In the genomic region with DNA sequence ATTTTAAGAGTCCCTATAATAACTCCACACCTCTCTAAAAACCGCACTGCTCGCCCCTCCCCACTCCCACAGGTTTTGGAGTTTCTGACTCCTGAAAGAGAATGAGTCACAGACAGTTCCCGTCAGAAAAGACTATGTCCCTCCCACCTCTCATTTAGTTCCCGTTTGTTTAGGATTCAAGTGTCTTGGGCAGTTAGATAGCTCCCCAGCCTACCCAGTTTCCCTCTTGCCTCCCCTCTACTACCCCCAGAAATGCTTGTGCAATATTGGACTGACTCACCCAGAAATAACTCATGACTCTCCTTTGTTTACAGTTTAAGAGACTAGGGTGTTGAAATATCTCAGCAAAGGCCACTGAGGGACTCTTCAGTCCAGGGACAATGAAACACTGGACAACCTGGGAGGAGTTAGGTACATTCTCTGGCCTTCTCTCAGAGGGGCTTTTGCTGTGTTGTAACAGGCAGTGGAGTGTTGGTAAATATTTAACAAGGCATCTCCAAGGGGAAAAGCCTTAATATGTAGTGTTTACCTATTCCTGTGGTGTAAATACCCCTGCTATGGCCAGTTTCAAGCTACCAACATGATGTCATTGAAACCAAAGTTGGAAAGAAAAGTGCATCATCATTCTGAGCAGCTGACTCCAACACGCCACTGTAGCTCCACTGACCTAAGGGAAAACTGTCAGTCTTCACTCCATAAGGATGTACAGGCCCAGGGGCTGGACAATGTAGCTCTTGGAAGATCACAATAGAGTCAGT, we compare ENCODE assay signal across 8 cellular contexts.
DNase-seq lines count a peak whose midpoint lies in the region; ATAC-seq, FAIRE-seq and TF ChIP-seq lines count a peak whose summit lies in the region.

No MANE protein-coding gene starts in this region.

- H3K79me2 ChIP-seq in trophoblast cell (ENCODE audit: control insufficient read depth, insufficient read depth, low read length, poor library complexity) = peaks cover 9% of the 10 kb centered on the region

- no peak overlapping the region for H4K12ac ChIP-seq in trophoblast cell (ENCODE audit: low read depth, low read length)

- no peak overlapping the region for H2AK5ac ChIP-seq in trophoblast cell (ENCODE audit: low read length)

- no peak overlapping the region for H3K14ac ChIP-seq in trophoblast cell (ENCODE audit: low read length)

- peak overlapping the region; percentile 20 to 71 for H3K4me3 Mint-ChIP-seq in activated T-cell treated with anti-CD3 and anti-CD28 coated beads, Interleukin-2, amount 50 U/mL, for 72 hours
- peak overlapping the region; percentile 57 for H3K4me3 Mint-ChIP-seq in type B pancreatic cell

- no CpG with 5 or more reads among the region's 5 CpGs for WGBS in trophoblast cell (ENCODE audit: extremely low coverage, insufficient coverage, insufficient read length)

- H3K79me1 ChIP-seq in trophoblast cell (ENCODE audit: low read length) = peaks cover 31% of the 10 kb centered on the region

- H2BK120ac ChIP-seq in trophoblast cell (ENCODE audit: insufficient read depth, low read length, poor library complexity) = peak overlapping the region; percentile 61

- no peak overlapping the region for H3K9ac ChIP-seq in trophoblast cell (ENCODE audit: low read length)

- H3K4me1 Mint-ChIP-seq in activated T-cell treated with anti-CD3 and anti-CD28 coated beads, Interleukin-2, amount 50 U/mL, for 72 hours (ENCODE audit: low read depth) = peaks cover 50% of the 10 kb centered on the region
- peaks cover 19% of the 10 kb centered on the region for H3K4me1 Mint-ChIP-seq in type B pancreatic cell (ENCODE audit: unreplicated experiment)

- no peak for FAIRE-seq in GM19239 (lab: Jason Lieb, UNC)

- TF ChIP-seq CTCF in foreskin fibroblast (IDR thresholded peaks at IDR 0.05; ENCODE audit: low read depth, low read length) = no peak
- no peak for TF ChIP-seq CTCF in type B pancreatic cell (conservative IDR thresholded peaks at IDR 0.05)

- peak overlapping the region; percentile 33 for H3K27ac Mint-ChIP-seq in activated T-cell treated with anti-CD3 and anti-CD28 coated beads, Interleukin-2, amount 50 U/mL, for 72 hours
- peak overlapping the region; percentile 92 for H3K27ac Mint-ChIP-seq in type B pancreatic cell

- H3K23ac ChIP-seq in trophoblast cell (ENCODE audit: low read length) = no peak overlapping the region

- H3K36me3 ChIP-seq in trophoblast cell (ENCODE audit: control insufficient read depth in 1 of 2, insufficient read depth in 2 of 2, low read length in 2 of 2) = no peaks in the 10 kb centered on the region

- H3K4ac ChIP-seq in trophoblast cell (ENCODE audit: low read depth, low read length) = peak overlapping the region; percentile 0

- H2BK12ac ChIP-seq in trophoblast cell (ENCODE audit: low read length) = peak overlapping the region; percentile 3

- H3K27me3 Mint-ChIP-seq in activated T-cell treated with anti-CD3 and anti-CD28 coated beads, Interleukin-2, amount 50 U/mL, for 72 hours (ENCODE audit: low read depth) = no peaks in the 10 kb centered on the region
- no peaks in the 10 kb centered on the region for H3K27me3 Mint-ChIP-seq in type B pancreatic cell

- no peak overlapping the region for H3K18ac ChIP-seq in trophoblast cell (ENCODE audit: low read length)

- no peaks in the 10 kb centered on the region for H3K9me3 ChIP-seq in trophoblast cell (ENCODE audit: insufficient read depth, low read depth, low read length)

- H3K9me3 Mint-ChIP-seq in activated T-cell treated with anti-CD3 and anti-CD28 coated beads, Interleukin-2, amount 50 U/mL, for 72 hours = peaks cover 0 to 1% of the 10 kb centered on the region in 2 donors
- peaks cover 13% of the 10 kb centered on the region for H3K9me3 Mint-ChIP-seq in type B pancreatic cell

- H3K4me3 ChIP-seq in foreskin fibroblast (ENCODE audit: low read depth in 1 of 2, low read length in 2 of 2) (no peak overlapping the region), trophoblast cell (ENCODE audit: low read depth, low read length) (no peak overlapping the region)

- H4K8ac ChIP-seq in trophoblast cell (ENCODE audit: low read depth, low read length) = no peak overlapping the region

- ATAC-seq in HG02884 (IDR thresholded peaks at IDR 0.05; ENCODE audit: unreplicated experiment) = peak; percentile 67
- ATAC-seq in activated T-cell treated with anti-CD3 and anti-CD28 coated beads, Interleukin-2, amount 50 U/mL, for 72 hours (replicated peaks in 1 of 2) = peak; percentile 85 to 86

- H3K27ac ChIP-seq in trophoblast cell (ENCODE audit: low read depth, low read length) = peak overlapping the region; percentile 81

- peak overlapping the region; percentile 41 for H4K91ac ChIP-seq in trophoblast cell (ENCODE audit: low read depth, low read length)

- H3K4me2 ChIP-seq in trophoblast cell (ENCODE audit: low read length) = no peak overlapping the region

- peaks cover 18 to 23% of the 10 kb centered on the region in 2 experiments for H3K4me1 ChIP-seq in trophoblast cell (ENCODE audit: control insufficient read depth in 1 of 2, insufficient read depth in 2 of 2, low read length in 2 of 2)

- no peak overlapping the region for H2AFZ ChIP-seq in trophoblast cell (ENCODE audit: insufficient read depth, low read length, poor library complexity)

- peak overlapping the region; percentile 5 for H2BK5ac ChIP-seq in trophoblast cell (ENCODE audit: low read depth, low read length, poor library complexity)

- DNase-seq in GM04504 (ENCODE audit: low read depth) (peak; percentile 100), OCI-M1 (lab: John Stamatoyannopoulos, UW) (peak; percentile 98), foreskin fibroblast (peak; percentile 99), trophoblast cell (peak; percentile 98 to 99), type B pancreatic cell (ENCODE audit: extremely low spot score, unreplicated experiment) (no peak), GM19239 (ENCODE audit: insufficient read length, low spot score) (no peak)
- peak; percentile 80 to 83 for DNase-seq in activated T-cell treated with anti-CD3 and anti-CD28 coated beads, Interleukin-2, amount 50 U/mL, for 72 hours

- H3K36me3 Mint-ChIP-seq in activated T-cell treated with anti-CD3 and anti-CD28 coated beads, Interleukin-2, amount 50 U/mL, for 72 hours (ENCODE audit: insufficient read depth in 2 of 2) = peaks cover 3 to 4% of the 10 kb centered on the region in 2 donors
- peaks cover 19% of the 10 kb centered on the region for H3K36me3 Mint-ChIP-seq in type B pancreatic cell

- no peaks in the 10 kb centered on the region for H3K27me3 ChIP-seq in trophoblast cell (ENCODE audit: insufficient read depth, low read length)

Comparison
In these comparisons a context has a peak if more than half of its experiments do, and no peak if none do; other contexts are left out.
1. DNase-seq: peak in GM04504 (single experiment), OCI-M1 (single experiment), activated T-cell treated with anti-CD3 and anti-CD28 coated beads, Interleukin-2, amount 50 U/mL, for 72 hours (2 of 2), foreskin fibroblast (2 of 2) and trophoblast cell (2 of 2); none in type B pancreatic cell (single experiment) and GM19239 (single experiment).